Comparison of ENCODE assay signal across 18 cellular contexts in genomic region chr12:60070541-60070940, GRCh38.
"Had no signal": no experiment of that assay in that cellular context is flagged by ENCODE, and none has a peak within 500 bp of the region (broad histone marks: within the 10 kb centered on the region; RNA-seq: fewer than 3 reads in every experiment).

No MANE protein-coding gene starts in this region.

- H3K9me3 ChIP-seq: ascending aorta, right atrium auricular region had no signal

- H3K4me3 ChIP-seq: ascending aorta, lung, right atrium auricular region, skin epidermis had no signal

- H3K27ac Mint-ChIP-seq: activated CD4-positive, alpha-beta memory T cell treated with anti-CD3 and anti-CD28 coated beads, Interleukin-2, amount 10 ng/mL, durations not matched to agents 7 days and 5 days; activated naive CD8-positive, alpha-beta T cell treated with anti-CD3 and anti-CD28 coated beads, Interleukin-2, amount 50 U/mL, for 24 hours; activated T-cell treated with anti-CD3 and anti-CD28 coated beads, Interleukin-2, amount 50 U/mL, for 72 hours; immature natural killer cell; naive B cell had no signal

- H3K27ac ChIP-seq: ascending aorta, right atrium auricular region, skin epidermis, VCaP had no signal

- H3K9me3 Mint-ChIP-seq: activated CD4-positive, alpha-beta memory T cell treated with anti-CD3 and anti-CD28 coated beads, Interleukin-2, amount 10 ng/mL, durations not matched to agents 7 days and 5 days; activated naive CD8-positive, alpha-beta T cell treated with anti-CD3 and anti-CD28 coated beads, Interleukin-2, amount 50 U/mL, for 24 hours had no signal

- H3K27me3 ChIP-seq: ascending aorta, right atrium auricular region had no signal

- DNase-seq: activated CD4-positive, alpha-beta memory T cell treated with anti-CD3 and anti-CD28 coated beads, Interleukin-2, amount 10 ng/mL, durations not matched to agents 7 days and 5 days; activated naive CD4-positive, alpha-beta T cell; activated naive CD8-positive, alpha-beta T cell treated with anti-CD3 and anti-CD28 coated beads, Interleukin-2, amount 50 U/mL, for 24 hours; activated T-cell treated with anti-CD3 and anti-CD28 coated beads, Interleukin-2, amount 50 U/mL, for 72 hours; cortex of kidney; effector memory CD4-positive, alpha-beta T cell; erythroblast; glutamatergic neuron; immature natural killer cell; left colon; naive B cell; posterior cingulate gyrus; T-helper 9 cell had no signal

- H3K4me1 ChIP-seq: ascending aorta, right atrium auricular region had no signal

- H3K27me3 Mint-ChIP-seq: activated CD4-positive, alpha-beta memory T cell treated with anti-CD3 and anti-CD28 coated beads, Interleukin-2, amount 10 ng/mL, durations not matched to agents 7 days and 5 days; activated naive CD8-positive, alpha-beta T cell treated with anti-CD3 and anti-CD28 coated beads, Interleukin-2, amount 50 U/mL, for 24 hours; naive B cell had no signal

- H3K36me3 ChIP-seq: ascending aorta, right atrium auricular region had no signal

- H3K4me1 Mint-ChIP-seq: activated CD4-positive, alpha-beta memory T cell treated with anti-CD3 and anti-CD28 coated beads, Interleukin-2, amount 10 ng/mL, durations not matched to agents 7 days and 5 days; activated naive CD8-positive, alpha-beta T cell treated with anti-CD3 and anti-CD28 coated beads, Interleukin-2, amount 50 U/mL, for 24 hours; immature natural killer cell; naive B cell had no signal

- ATAC-seq: activated naive CD8-positive, alpha-beta T cell treated with anti-CD3 and anti-CD28 coated beads, Interleukin-2, amount 50 U/mL, for 24 hours; activated T-cell treated with anti-CD3 and anti-CD28 coated beads, Interleukin-2, amount 50 U/mL, for 72 hours; left colon had no signal

- H3K36me3 Mint-ChIP-seq: immature natural killer cell, naive B cell had no signal

- H3K4me3 Mint-ChIP-seq: activated CD4-positive, alpha-beta memory T cell treated with anti-CD3 and anti-CD28 coated beads, Interleukin-2, amount 10 ng/mL, durations not matched to agents 7 days and 5 days; activated naive CD8-positive, alpha-beta T cell treated with anti-CD3 and anti-CD28 coated beads, Interleukin-2, amount 50 U/mL, for 24 hours; activated T-cell treated with anti-CD3 and anti-CD28 coated beads, Interleukin-2, amount 50 U/mL, for 72 hours; immature natural killer cell; naive B cell had no signal
